In genomic region chr6:29995346-29995777, GRCh38 we compare ENCODE assay signal across 16 cellular contexts. TPM values are rescaled to one million over a fixed set of nuclear protein-coding genes. Genes with fewer than 3 reads are reported as not detected.
A peak's percentile ranks its signal among the peaks of the same experiment; 100 is the strongest.
DNase-seq lines count a peak whose midpoint lies in the region; ATAC-seq and TF ChIP-seq lines count a peak whose summit lies in the region.
"Had no signal": no experiment of that assay in that cellular context is flagged by ENCODE, and none has a peak within 500 bp of the region (broad histone marks: within the 10 kb centered on the region; RNA-seq: fewer than 3 reads in every experiment).

No MANE protein-coding gene starts in this region.

- TF ChIP-seq CTCF in lower lobe of right lung (IDR thresholded peaks at IDR 0.05) (no peak), vagina (IDR thresholded peaks at IDR 0.05) (no peak)

- TF ChIP-seq POLR2A in vagina (IDR thresholded peaks at IDR 0.05): no peak

- peaks cover 4% of the 10 kb centered on the region for H3K27me3 ChIP-seq in lower lobe of right lung (ENCODE audit: low read depth)
- H3K27me3 ChIP-seq in vagina: no peaks in the 10 kb centered on the region
- H3K27me3 ChIP-seq: dorsolateral prefrontal cortex had no signal

- ATAC-seq in lower lobe of right lung (peak; percentile 21 to 49), GM21717 (IDR thresholded peaks at IDR 0.05; ENCODE audit: unreplicated experiment) (no peak), HG02870 (IDR thresholded peaks at IDR 0.05; ENCODE audit: unreplicated experiment) (no peak)

- H3K36me3 ChIP-seq in lower lobe of right lung (no peaks in the 10 kb centered on the region), vagina (no peaks in the 10 kb centered on the region)

- DNase-seq in GM03348 (ENCODE audit: low spot score): peak; percentile 17
- DNase-seq in NCI-H226: peak; percentile 48
- DNase-seq in dermis blood vessel endothelial cell: peak; percentile 68
- no peak for DNase-seq in lower lobe of right lung
- DNase-seq in midbrain (lab: John Stamatoyannopoulos, UW): no peak
- DNase-seq in vagina (ENCODE audit: extremely low spot score in 2 of 2): no peak
- DNase-seq: anterior cingulate cortex, DMS153, dorsolateral prefrontal cortex, glutamatergic neuron, NCI-H1436, NCI-H69, posterior cingulate gyrus, substantia nigra had no signal

- H3K4me3 ChIP-seq in lower lobe of right lung (no peak overlapping the region), vagina (no peak overlapping the region)
- H3K4me3 ChIP-seq: dorsolateral prefrontal cortex had no signal

- intact Hi-C loops in lower lobe of right lung (cut with DNase I): no loop called here
- intact Hi-C loops in vagina (cut with DNase I): no loop called here

- H3K9me3 ChIP-seq in lower lobe of right lung: no peaks in the 10 kb centered on the region
- no peaks in the 10 kb centered on the region for H3K9me3 ChIP-seq in vagina

- H3K4me1 ChIP-seq in lower lobe of right lung: no peaks in the 10 kb centered on the region
- no peaks in the 10 kb centered on the region for H3K4me1 ChIP-seq in vagina

- H3K27ac ChIP-seq in lower lobe of right lung: no peak overlapping the region
- H3K27ac ChIP-seq in vagina: no peak overlapping the region
- H3K27ac ChIP-seq: dorsolateral prefrontal cortex had no signal

RNA-seq across cellular contexts. Expression of gene HLA-A, which starts 53.0 kb away (rescaled TPM):
- 595 and 927 TPM in 2 replicates for total RNA-seq in dermis blood vessel endothelial cell
- 1,064 TPM for total RNA-seq in lower lobe of right lung
- 691 TPM for total RNA-seq in vagina

Comparison
In these comparisons a context has a peak if more than half of its experiments do, and no peak if none do; other contexts are left out.
1. DNase-seq: peak in GM03348 (single experiment), NCI-H226 (single experiment) and dermis blood vessel endothelial cell (single experiment); none in lower lobe of right lung (single experiment), midbrain (single experiment) and vagina (0 of 2).
2. ATAC-seq: peak in lower lobe of right lung (2 of 2); none in GM21717 (single experiment) and HG02870 (single experiment).